In genomic region chr22:36161793-36162126, GRCh38 we compare ENCODE assay signal across 12 cellular contexts. TPM values are rescaled to one million over a fixed set of nuclear protein-coding genes. Genes with fewer than 3 reads are reported as not detected.
DNase-seq lines count a peak whose midpoint lies in the region; ATAC-seq, FAIRE-seq and TF ChIP-seq lines count a peak whose summit lies in the region.
"Not testable (repeated sequence)": the region's sequence is repeated elsewhere in the genome, so short reads cannot be mapped to it uniquely, and the experiment has no call there.
"Had no signal": no experiment of that assay in that cellular context is flagged by ENCODE, and none has a peak within 500 bp of the region (broad histone marks: within the 10 kb centered on the region; RNA-seq: fewer than 3 reads in every experiment).

No MANE protein-coding gene starts in this region.

- not testable (repeated sequence) for H4K20me1 ChIP-seq in BLaER1 treated with 17β-estradiol and CSF1 and Interleukin-3, amounts not matched to agents 10 nM and 100 nM; OCI-LY7 (ENCODE audit: insufficient read depth, low read length)

- POLR2A ChIA-PET in OCI-LY7 (lab: Charles Lee); activated CD4-positive, alpha-beta memory T cell treated with anti-CD3 and anti-CD28 coated beads for 36 hours (lab: Charles Lee): not testable (repeated sequence)

- H2AFZ ChIP-seq in OCI-LY7 (ENCODE audit: low read length), result peak overlapping the region; percentile 75; the same call in 1 of the 2 replicates

- TF ChIP-seq CTCF in OCI-LY7 (conservative IDR thresholded peaks at IDR 0.05; ENCODE audit: low read length); endodermal cell (conservative IDR thresholded peaks at IDR 0.05): not testable (repeated sequence)

- not testable (repeated sequence) for H3K9me2 ChIP-seq in OCI-LY7 (ENCODE audit: insufficient read depth, low read length)

- not testable (repeated sequence) for BruUV-seq in OCI-LY7 (replicated peaks; lab: Mats Ljungman, UMichigan)

- H3K9me3 Mint-ChIP-seq in activated CD4-positive, alpha-beta memory T cell treated with anti-CD3 and anti-CD28 coated beads for 36 hours; activated naive CD4-positive, alpha-beta T cell treated with anti-CD3 and anti-CD28 coated beads, Interleukin-2, amount 10 ng/mL, durations not matched to agents 7 days and 5 days; endodermal cell; naive B cell: not testable (repeated sequence)

- peak overlapping the region in 10 of 11 experiments; percentile 29 to 90 (median 68); a peak in 17 of 22 replicates for H3K9ac ChIP-seq in BLaER1 treated with 17β-estradiol and CSF1 and Interleukin-3, amounts not matched to agents 10 nM and 100 nM
- not testable (repeated sequence) for H3K9ac ChIP-seq in endodermal cell (ENCODE audit: extremely low read depth, low read length, poor library complexity, severe bottlenecking)

- not testable (repeated sequence) for ATAC-seq in naive B cell (ENCODE audit: low read depth in 2 of 2)
- ATAC-seq in stimulated activated naive CD8-positive, alpha-beta T cell treated with anti-CD3 and anti-CD28 coated beads, Interleukin-15, Interleukin-2, amounts not matched to agents 100 U/mL and 50 U/mL, for 24 hours, result peak; percentile 3

- H3K9me3 ChIP-seq in BLaER1 treated with 17β-estradiol and CSF1 and Interleukin-3, amounts not matched to agents 10 nM and 100 nM (replicated peaks in 1 of 11); OCI-LY7 (ENCODE audit: low read length); endodermal cell (ENCODE audit: control insufficient read depth, low read length): not testable (repeated sequence)

- 16 to 41% methylated on average over 3 to 5 of the region's 5 CpGs for WGBS in endodermal cell (ENCODE audit: insufficient coverage in 1 of 2, insufficient read length in 1 of 2), 2 experiments

- H3K4me1 ChIP-seq in BLaER1 treated with 17β-estradiol and CSF1 and Interleukin-3, amounts not matched to agents 10 nM and 100 nM, result peaks cover 85 to 99% (median 95%) of the 10 kb centered on the region in 10 experiments
- H3K4me1 ChIP-seq in OCI-LY7 (ENCODE audit: insufficient read depth, low read length, poor library complexity, severe bottlenecking), result peaks cover 66% of the 10 kb centered on the region
- peaks cover 25% of the 10 kb centered on the region for H3K4me1 ChIP-seq in endodermal cell (ENCODE audit: control insufficient read depth, insufficient read depth, low read length)

- not testable (repeated sequence) for H3K36me3 Mint-ChIP-seq in activated CD4-positive, alpha-beta memory T cell treated with anti-CD3 and anti-CD28 coated beads for 36 hours; endodermal cell (ENCODE audit: low read depth); naive B cell
- peaks cover 35% of the 10 kb centered on the region for H3K36me3 Mint-ChIP-seq in activated naive CD4-positive, alpha-beta T cell treated with anti-CD3 and anti-CD28 coated beads, Interleukin-2, amount 10 ng/mL, durations not matched to agents 7 days and 5 days

- not testable (repeated sequence) for DNase-seq in GM19239 (ENCODE audit: insufficient read length, low spot score); OCI-LY7 (ENCODE audit: low spot score); naive B cell
- DNase-seq in activated CD4-positive, alpha-beta memory T cell treated with anti-CD3 and anti-CD28 coated beads for 36 hours, result peak; percentile 51
- peak; percentile 47 for DNase-seq in activated naive CD4-positive, alpha-beta T cell treated with anti-CD3 and anti-CD28 coated beads, Interleukin-2, amount 10 ng/mL, durations not matched to agents 7 days and 5 days
- DNase-seq in endodermal cell, result peak; percentile 84
- peak; percentile 22 for DNase-seq in stimulated activated naive CD8-positive, alpha-beta T cell treated with anti-CD3 and anti-CD28 coated beads, Interleukin-15, Interleukin-2, amounts not matched to agents 100 U/mL and 50 U/mL, for 24 hours

- H3K27ac Mint-ChIP-seq in activated CD4-positive, alpha-beta memory T cell treated with anti-CD3 and anti-CD28 coated beads for 36 hours, result peak overlapping the region; percentile 96
- peak overlapping the region; percentile 93 for H3K27ac Mint-ChIP-seq in activated naive CD4-positive, alpha-beta T cell treated with anti-CD3 and anti-CD28 coated beads, Interleukin-2, amount 10 ng/mL, durations not matched to agents 7 days and 5 days
- H3K27ac Mint-ChIP-seq in endodermal cell, result peak overlapping the region; percentile 65
- H3K27ac Mint-ChIP-seq in naive B cell, result peak overlapping the region; percentile 98 to 99 (median 98)

- H3K4me3 ChIP-seq in BLaER1 treated with 17β-estradiol and CSF1 and Interleukin-3, amounts not matched to agents 10 nM and 100 nM, result peak overlapping the region in 1 of 10 experiments; percentile 4; a peak in 3 of 20 replicates
- H3K4me3 ChIP-seq in OCI-LY7 (ENCODE audit: low read depth, low read length, poor library complexity, severe bottlenecking) (peak overlapping the region; percentile 43), endodermal cell (ENCODE audit: low read length) (peak overlapping the region; percentile 48)

- not testable (repeated sequence) for H3K27me3 Mint-ChIP-seq in activated CD4-positive, alpha-beta memory T cell treated with anti-CD3 and anti-CD28 coated beads for 36 hours; activated naive CD4-positive, alpha-beta T cell treated with anti-CD3 and anti-CD28 coated beads, Interleukin-2, amount 10 ng/mL, durations not matched to agents 7 days and 5 days; endodermal cell (ENCODE audit: insufficient read depth); naive B cell

- peaks cover 67% of the 10 kb centered on the region for H3K4me1 Mint-ChIP-seq in activated CD4-positive, alpha-beta memory T cell treated with anti-CD3 and anti-CD28 coated beads for 36 hours (ENCODE audit: low read depth)
- peaks cover 86% of the 10 kb centered on the region for H3K4me1 Mint-ChIP-seq in activated naive CD4-positive, alpha-beta T cell treated with anti-CD3 and anti-CD28 coated beads, Interleukin-2, amount 10 ng/mL, durations not matched to agents 7 days and 5 days
- H3K4me1 Mint-ChIP-seq in endodermal cell (peaks cover 68% of the 10 kb centered on the region), naive B cell (peaks cover 76 to 93% (median 82%) of the 10 kb centered on the region in 3 donors)

- FAIRE-seq in GM19239 (lab: Jason Lieb, UNC), result peak; percentile 90

- intact Hi-C loops in OCI-LY7 (cut with micrococcal nuclease; ENCODE audit: unreplicated experiment), result loop anchor here (5.0 kb wide), 1 partner anchor 76 kb away; the partner anchor contains the start of gene APOL2
- intact Hi-C loops in activated CD4-positive, alpha-beta memory T cell treated with anti-CD3 and anti-CD28 coated beads for 36 hours (cut with micrococcal nuclease), result loop anchor here (2.0 kb wide), 1 partner anchor 77 kb away; the partner anchor contains the start of gene APOL2

- H3K79me2 ChIP-seq in OCI-LY7 (ENCODE audit: insufficient read depth, low read depth, low read length), result not testable (repeated sequence)

- not testable (repeated sequence) for H3K27me3 ChIP-seq in BLaER1 treated with 17β-estradiol and CSF1 and Interleukin-3, amounts not matched to agents 10 nM and 100 nM; endodermal cell (ENCODE audit: control insufficient read depth, insufficient read depth, low read length, poor library complexity, severe bottlenecking)

- H3K4me2 ChIP-seq in BLaER1 treated with 17β-estradiol and CSF1 and Interleukin-3, amounts not matched to agents 10 nM and 100 nM, result peak overlapping the region; percentile 92 to 99 (median 97)
- H3K4me2 ChIP-seq in OCI-LY7 (ENCODE audit: low read length), result peak overlapping the region; percentile 71

- H3K36me3 ChIP-seq in BLaER1 treated with 17β-estradiol and CSF1 and Interleukin-3, amounts not matched to agents 10 nM and 100 nM; OCI-LY7 (ENCODE audit: insufficient read depth, low read length); endodermal cell (ENCODE audit: control insufficient read depth, insufficient read depth, low read length): not testable (repeated sequence)

- H3K27ac ChIP-seq in BLaER1 treated with 17β-estradiol and CSF1 and Interleukin-3, amounts not matched to agents 10 nM and 100 nM, result peak overlapping the region; percentile 47 to 96 (median 84); a peak in 21 of 22 replicates
- H3K27ac ChIP-seq in OCI-LY7 (ENCODE audit: low read depth, low read length, poor library complexity, severe bottlenecking), result peak overlapping the region; percentile 55
- H3K27ac ChIP-seq in endodermal cell (ENCODE audit: low read depth, low read length), result not testable (repeated sequence)

- CTCF ChIA-PET in OCI-LY7 (lab: Charles Lee; ENCODE audit: unreplicated experiment), result interaction anchor here (1.2 to 1.3 kb wide), 2 partner anchors 10 to 16 kb away, joined by 3 to 4 read pairs; no protein-coding TSS in a partner anchor
- CTCF ChIA-PET in activated CD4-positive, alpha-beta memory T cell treated with anti-CD3 and anti-CD28 coated beads for 36 hours (lab: Charles Lee), result interaction anchor here (1.7 to 15.2 kb wide), 3 partner anchors 17 to 96 kb away, joined by 7 to 174 read pairs (median 18); no protein-coding TSS in a partner anchor
- CTCF ChIA-PET in activated naive CD4-positive, alpha-beta T cell treated with anti-CD3 and anti-CD28 coated beads, Interleukin-2, amount 10 ng/mL, durations not matched to agents 7 days and 5 days (lab: Charles Lee), result interaction anchor here (3.4 kb wide), 1 partner anchor 18 kb away, joined by 33 read pairs; no protein-coding TSS in a partner anchor

- peak overlapping the region; percentile 12 for H3K4me3 Mint-ChIP-seq in activated CD4-positive, alpha-beta memory T cell treated with anti-CD3 and anti-CD28 coated beads for 36 hours
- peak overlapping the region; percentile 51 for H3K4me3 Mint-ChIP-seq in activated naive CD4-positive, alpha-beta T cell treated with anti-CD3 and anti-CD28 coated beads, Interleukin-2, amount 10 ng/mL, durations not matched to agents 7 days and 5 days
- H3K4me3 Mint-ChIP-seq in endodermal cell, result not testable (repeated sequence)
- peak overlapping the region; percentile 47 to 96 (median 93) for H3K4me3 Mint-ChIP-seq in naive B cell

RNA-seq across cellular contexts. Expression of gene APOL3, which starts 1.2 kb away (rescaled TPM):
- total RNA-seq in OCI-LY7 (2014; rRNA removed; shearing (Covaris generic)), result 9.9 and 10.7 TPM in 2 replicates
- total RNA-seq in OCI-LY7 (2022), result 14.4 and 19.6 TPM in 2 replicates
- total RNA-seq in activated CD4-positive, alpha-beta memory T cell treated with anti-CD3 and anti-CD28 coated beads for 36 hours, result 10 to 100 TPM; 63.9 to 66.7 TPM
- total RNA-seq in endodermal cell, result 1 to 10 TPM in 1 of 2 donors, under 1 TPM in 1; 0.46 to 1.1 TPM
- polyA plus RNA-seq in endodermal cell (2013, experiment 1 of 2), result 0.36 TPM
- 0.46 TPM for polyA plus RNA-seq in endodermal cell (2013, experiment 2 of 2)
- 10 to 100 TPM; 15.5 to 41.3 (median 31.7) TPM for polyA plus RNA-seq in naive B cell (ENCODE audit: low read depth in 6 of 6)

RNA-seq across cellular contexts. Expression of gene APOL4, which starts 39.8 kb away (rescaled TPM):
- not detected in 2 replicates for total RNA-seq in OCI-LY7 (2014; rRNA removed; shearing (Covaris generic))
- total RNA-seq in OCI-LY7 (2022), result not detected in 2 replicates
- under 1 TPM; 0.53 to 0.67 TPM for total RNA-seq in activated CD4-positive, alpha-beta memory T cell treated with anti-CD3 and anti-CD28 coated beads for 36 hours
- not detected for total RNA-seq in endodermal cell
- 0.07 TPM for polyA plus RNA-seq in endodermal cell (2013, experiment 1 of 2)
- 0.17 TPM for polyA plus RNA-seq in endodermal cell (2013, experiment 2 of 2)
- polyA plus RNA-seq in naive B cell (ENCODE audit: low read depth in 6 of 6), result 1 to 10 TPM in 1 of 6 donors, under 1 TPM in 3, not detected in 2; 0.09 to 1.6 (median 0.72) TPM
- total RNA-seq: A172, HT1080, kidney epithelial cell, PC-9 had no signal

Comparison
In these comparisons a context has a peak if more than half of its experiments do, and no peak if none do; other contexts are left out.
1. RNA of gene APOL3, which starts 1.2 kb away (total RNA-seq): 63.9 to 66.7 TPM in activated CD4-positive, alpha-beta memory T cell treated with anti-CD3 and anti-CD28 coated beads for 36 hours and 9.9 to 19.6 TPM in OCI-LY7; 0.46 to 1.1 TPM in endodermal cell; every median in the first group is over 4 times any median in the second.
2. Peak in every context shown above with its lines, with median percentiles within 50 percentile points of each other: H3K27ac Mint-ChIP-seq.